11 cellular contexts compared by ENCODE assay signal in genomic region chr13:97280478-97280877, GRCh38. TPM values are rescaled to one million over a fixed set of nuclear protein-coding genes. Genes with fewer than 3 reads are reported as not detected.
DNase-seq lines count a peak whose midpoint lies in the region; TF ChIP-seq lines count a peak whose summit lies in the region.
"Had no signal": no experiment of that assay in that cellular context is flagged by ENCODE, and none has a peak within 500 bp of the region (broad histone marks: within the 10 kb centered on the region; RNA-seq: fewer than 3 reads in every experiment).

No MANE protein-coding gene starts in this region.

- H3K4me3 ChIP-seq in PC-9: no peak overlapping the region
- H3K4me3 ChIP-seq in esophagus (ENCODE audit: low read depth in 1 of 2, low read length in 2 of 2): no peak overlapping the region
- H3K4me3 ChIP-seq in trophoblast cell (ENCODE audit: low read depth, low read length): no peak overlapping the region
- H3K4me3 ChIP-seq: ovary had no signal

- peak overlapping the region; percentile 45 for H3K27ac ChIP-seq in PC-9
- peak overlapping the region; percentile 18 to 81 for H3K27ac ChIP-seq in esophagus (ENCODE audit: low read depth in 2 of 2, low read length in 1 of 2)
- H3K27ac ChIP-seq in trophoblast cell (ENCODE audit: low read depth, low read length): no peak overlapping the region
- H3K27ac ChIP-seq: ovary had no signal

- peak overlapping the region; percentile 6; the same call in 1 of the 2 replicates for H3K4me2 ChIP-seq in PC-9
- no peak overlapping the region for H3K4me2 ChIP-seq in trophoblast cell (ENCODE audit: low read length)

- DNase-seq in EL (peak; percentile 69), PC-9 (peak; percentile 33 to 46), trophoblast cell (no peak), OCI-M1 (lab: John Stamatoyannopoulos, UW) (no peak), iPS-NIHi7 (ENCODE audit: extremely low spot score) (no peak), posterior vena cava (ENCODE audit: low spot score) (no peak)
- no peak for DNase-seq in stimulated activated naive CD4-positive, alpha-beta T cell (lab: John Stamatoyannopoulos, UW)
- DNase-seq: Calu3, NCI-H2107, ovary had no signal

- H2AK5ac ChIP-seq in trophoblast cell (ENCODE audit: low read length): no peak overlapping the region

- H4K12ac ChIP-seq in trophoblast cell (ENCODE audit: low read depth, low read length): no peak overlapping the region

- H3K14ac ChIP-seq in trophoblast cell (ENCODE audit: low read length): no peak overlapping the region

- H3F3A ChIP-seq in PC-9 (ENCODE audit: insufficient read depth, low read depth): peaks cover 36% of the 10 kb centered on the region

- H4K20me1 ChIP-seq in PC-9 (ENCODE audit: insufficient read depth): peaks cover 26% of the 10 kb centered on the region

- CTCF ChIA-PET in PC-9 (lab: Charles Lee): interaction anchor here (1.0 kb wide), 1 partner anchor 155 kb away, joined by 5 read pairs; no protein-coding TSS in a partner anchor

- H3K9me3 ChIP-seq in PC-9 (ENCODE audit: insufficient read depth, low read depth): no peaks in the 10 kb centered on the region
- no peaks in the 10 kb centered on the region for H3K9me3 ChIP-seq in esophagus (ENCODE audit: control insufficient read depth in 2 of 2, insufficient read depth in 1 of 2, low read depth in 1 of 2, low read length in 1 of 2)
- H3K9me3 ChIP-seq in trophoblast cell (ENCODE audit: insufficient read depth, low read depth, low read length): no peaks in the 10 kb centered on the region
- H3K9me3 ChIP-seq: ovary had no signal

- H3K27me3 ChIP-seq in PC-9 (ENCODE audit: insufficient read depth, low read depth): no peaks in the 10 kb centered on the region
- no peaks in the 10 kb centered on the region for H3K27me3 ChIP-seq in esophagus (ENCODE audit: control insufficient read depth in 1 of 2, insufficient read depth in 2 of 2, low read length in 2 of 2)
- no peaks in the 10 kb centered on the region for H3K27me3 ChIP-seq in trophoblast cell (ENCODE audit: insufficient read depth, low read length)
- H3K27me3 ChIP-seq: ovary had no signal

- H3K23ac ChIP-seq in trophoblast cell (ENCODE audit: low read length): no peak overlapping the region

- no peak for TF ChIP-seq CTCF in PC-9 (conservative IDR thresholded peaks at IDR 0.05)

- H2BK12ac ChIP-seq in trophoblast cell (ENCODE audit: low read length): no peak overlapping the region

- H3K9ac ChIP-seq in trophoblast cell (ENCODE audit: low read length): no peak overlapping the region

- H2AFZ ChIP-seq in PC-9: no peak overlapping the region
- H2AFZ ChIP-seq in trophoblast cell (ENCODE audit: insufficient read depth, low read length, poor library complexity): no peak overlapping the region

- H3K18ac ChIP-seq in trophoblast cell (ENCODE audit: low read length): no peak overlapping the region

- H3K9me2 ChIP-seq in PC-9 (ENCODE audit: insufficient read depth): no peaks in the 10 kb centered on the region

- intact Hi-C loops in PC-9 (cut with micrococcal nuclease; ENCODE audit: unreplicated experiment): no loop called here
- intact Hi-C loops in posterior vena cava (cut with DNase I): loop anchor here (5.0 to 10.0 kb wide), 2 partner anchors 56 to 687 kb away; partner anchors contain the start of gene MBNL2 (in 1 of the 2)

- H3K4ac ChIP-seq in trophoblast cell (ENCODE audit: low read depth, low read length): peak overlapping the region; percentile 8

- H4K91ac ChIP-seq in trophoblast cell (ENCODE audit: low read depth, low read length): no peak overlapping the region

- POLR2A ChIA-PET in PC-9 (lab: Charles Lee; ENCODE audit: unreplicated experiment): no interaction called here

- H2BK5ac ChIP-seq in trophoblast cell (ENCODE audit: low read depth, low read length, poor library complexity): no peak overlapping the region

- H4K8ac ChIP-seq in trophoblast cell (ENCODE audit: low read depth, low read length): no peak overlapping the region

- WGBS in esophagus, 2 donors: 59 to 72% methylated on average over 4 of the region's 4 CpGs
- no CpG with 5 or more reads among the region's 4 CpGs for WGBS in trophoblast cell (ENCODE audit: extremely low coverage, insufficient coverage, insufficient read length)

- H3K79me1 ChIP-seq in trophoblast cell (ENCODE audit: low read length): no peaks in the 10 kb centered on the region

- no peak overlapping the region for H2BK120ac ChIP-seq in trophoblast cell (ENCODE audit: insufficient read depth, low read length, poor library complexity)

- H3K36me3 ChIP-seq in PC-9 (ENCODE audit: low read depth) (peaks cover 53% of the 10 kb centered on the region), esophagus (ENCODE audit: control insufficient read depth in 2 of 2, insufficient read depth in 2 of 2, low read length in 1 of 2) (no peaks in the 10 kb centered on the region), trophoblast cell (ENCODE audit: control insufficient read depth in 1 of 2, insufficient read depth in 2 of 2, low read length in 2 of 2) (peaks cover 2 to 17% of the 10 kb centered on the region in 2 experiments)
- H3K36me3 ChIP-seq: ovary had no signal

- H3K4me1 ChIP-seq in PC-9 (replicated peaks; ENCODE audit: insufficient read depth): peaks cover 62% of the 10 kb centered on the region
- H3K4me1 ChIP-seq in esophagus (ENCODE audit: control insufficient read depth in 2 of 2, insufficient read depth in 2 of 2, low read length in 1 of 2): peaks cover 2 to 11% of the 10 kb centered on the region in 2 donors
- peaks cover 0 to 6% of the 10 kb centered on the region in 2 experiments for H3K4me1 ChIP-seq in trophoblast cell (ENCODE audit: control insufficient read depth in 1 of 2, insufficient read depth in 2 of 2, low read length in 2 of 2)

- BruUV-seq in PC-9 (replicated peaks; lab: Mats Ljungman, UMichigan): no TSS peak

- H3K79me2 ChIP-seq in PC-9 (ENCODE audit: low read depth): peaks cover 100% of the 10 kb centered on the region
- peaks cover 2% of the 10 kb centered on the region for H3K79me2 ChIP-seq in trophoblast cell (ENCODE audit: control insufficient read depth, insufficient read depth, low read length, poor library complexity)

RNA-seq across cellular contexts. Expression of gene MBNL2, which starts 58.3 kb away (rescaled TPM):
- total RNA-seq in PC-9 (2021) (57.7 and 91.3 TPM in 2 replicates), posterior vena cava (100 to 1,000 TPM; 106 to 139 TPM)
- polyA plus RNA-seq in esophagus: 10 to 100 TPM in 1 of 2 donors, 1 to 10 TPM in 1; 4.9 to 10.3 TPM
- 173 and 175 TPM in 2 replicates for polyA plus RNA-seq in trophoblast cell (2013)

Comparison
In these comparisons a context has a peak if more than half of its experiments do, and no peak if none do; other contexts are left out.
1. DNase-seq: peak in EL (single experiment) and PC-9 (2 of 2); none in trophoblast cell (0 of 2), OCI-M1 (single experiment), stimulated activated naive CD4-positive, alpha-beta T cell (0 of 6), iPS-NIHi7 (single experiment) and posterior vena cava (single experiment).